ENCODE assay signal across 16 cellular contexts in genomic region chr11:93143800-93144199, GRCh38. TPM values are rescaled to one million over a fixed set of nuclear protein-coding genes. Genes with fewer than 3 reads are reported as not detected.
A peak's percentile ranks its signal among the peaks of the same experiment; 100 is the strongest.
DNase-seq lines count a peak whose midpoint lies in the region; ATAC-seq, FAIRE-seq and TF ChIP-seq lines count a peak whose summit lies in the region.
"Had no signal": no experiment of that assay in that cellular context is flagged by ENCODE, and none has a peak within 500 bp of the region (broad histone marks: within the 10 kb centered on the region; RNA-seq: fewer than 3 reads in every experiment).

No MANE protein-coding gene starts in this region.

- RAD21 ChIA-PET in GM12878 (lab: Charles Lee; ENCODE audit: unreplicated experiment): no interaction called here

- no peak for TF ChIP-seq RAD21 in GM12878 (IDR thresholded peaks at IDR 0.05; ENCODE audit: insufficient read depth, low read depth, low read length)

- H3K36me3 ChIP-seq in GM12878 (ENCODE audit: control insufficient read depth in 2 of 2, insufficient read depth in 2 of 2, low read length in 1 of 2): no peaks in the 10 kb centered on the region

- H3K4me3 ChIP-seq in GM12878: no peak overlapping the region
- H3K4me3 ChIP-seq: mucosa of descending colon had no signal

- H3K9me3 ChIP-seq in GM12878 (replicated peaks; ENCODE audit: control insufficient read depth, insufficient read depth, low read length): no peaks in the 10 kb centered on the region
- H3K9me3 ChIP-seq: mucosa of descending colon had no signal

- DNase-seq in GM12878 (ENCODE audit: low read depth, low spot score) (no peak), kidney tubule cell (ENCODE audit: low spot score) (no peak), NCI-H1930 (lab: John Stamatoyannopoulos, UW) (no peak)
- DNase-seq in activated CD4-positive, alpha-beta memory T cell treated with anti-CD3 and anti-CD28 coated beads for 36 hours: no peak
- DNase-seq: activated effector memory CD4-positive, alpha-beta T cell treated with anti-CD3 and anti-CD28 coated beads, Interleukin-2, amount 50 U/mL, for 16 hours; cerebellar nuclear complex; H7; hypothalamus; left colon; mucosa of descending colon; T-helper 17 cell had no signal

- H3K27me3 Mint-ChIP-seq in activated CD4-positive, alpha-beta memory T cell treated with anti-CD3 and anti-CD28 coated beads for 36 hours: no peaks in the 10 kb centered on the region
- H3K27me3 Mint-ChIP-seq: T-helper 17 cell had no signal

- H3K27ac ChIP-seq in GM12878 (ENCODE audit: control insufficient read depth, insufficient read depth): no peak overlapping the region
- H3K27ac ChIP-seq: KMS-11 had no signal

- CTCF ChIA-PET in GM12878 (lab: Yijun Ruan, JAX): interaction anchor here (0.5 to 1.5 kb wide), 2 partner anchors 9 to 91 kb away, joined by 3 to 5 read pairs; no protein-coding TSS in a partner anchor
- CTCF ChIA-PET in activated CD4-positive, alpha-beta memory T cell treated with anti-CD3 and anti-CD28 coated beads for 36 hours (lab: Charles Lee): no interaction called here

- ATAC-seq in GM18511 (IDR thresholded peaks at IDR 0.05; ENCODE audit: unreplicated experiment): peak; percentile 90
- ATAC-seq in GM21390 (IDR thresholded peaks at IDR 0.05; ENCODE audit: unreplicated experiment): peak; percentile 88
- ATAC-seq in HG03103 (IDR thresholded peaks at IDR 0.05; ENCODE audit: low read depth, unreplicated experiment): peak; percentile 85
- 0 out of 3 replicates have a peak, but pooled peaks have one; percentile 17 for ATAC-seq in GM12878
- no peak for ATAC-seq in HG02588 (IDR thresholded peaks at IDR 0.05; ENCODE audit: unreplicated experiment)
- ATAC-seq: left colon, mucosa of descending colon, T-helper 17 cell had no signal

- TF ChIP-seq POLR2A in GM12878 (IDR thresholded peaks at IDR 0.05; ENCODE audit: low read depth, low read length): no peak

- no peaks in the 10 kb centered on the region for H3K4me1 Mint-ChIP-seq in activated CD4-positive, alpha-beta memory T cell treated with anti-CD3 and anti-CD28 coated beads for 36 hours (ENCODE audit: low read depth)
- H3K4me1 Mint-ChIP-seq: T-helper 17 cell had no signal

- peaks cover 4% of the 10 kb centered on the region for H3K36me3 Mint-ChIP-seq in activated CD4-positive, alpha-beta memory T cell treated with anti-CD3 and anti-CD28 coated beads for 36 hours

- no peaks in the 10 kb centered on the region for H4K20me1 ChIP-seq in GM12878 (ENCODE audit: control insufficient read depth, insufficient read depth)

- H3K27me3 ChIP-seq in GM12878 (replicated peaks in 1 of 2; ENCODE audit: control insufficient read depth in 2 of 2, insufficient read depth in 2 of 2, low read length in 1 of 2): no peaks in the 10 kb centered on the region

- no TSS peak for BruUV-seq in GM12878 (replicated peaks; lab: Mats Ljungman, UMichigan)

- no peaks in the 10 kb centered on the region for H3K79me2 ChIP-seq in GM12878 (ENCODE audit: control insufficient read depth, insufficient read depth, low read length)

- no peaks in the 10 kb centered on the region for H3K9me3 Mint-ChIP-seq in activated CD4-positive, alpha-beta memory T cell treated with anti-CD3 and anti-CD28 coated beads for 36 hours

- no peak overlapping the region for H3K27ac Mint-ChIP-seq in activated CD4-positive, alpha-beta memory T cell treated with anti-CD3 and anti-CD28 coated beads for 36 hours
- H3K27ac Mint-ChIP-seq: T-helper 17 cell had no signal

- H3K4me3 Mint-ChIP-seq in activated CD4-positive, alpha-beta memory T cell treated with anti-CD3 and anti-CD28 coated beads for 36 hours: no peak overlapping the region
- H3K4me3 Mint-ChIP-seq: T-helper 17 cell had no signal

- H3K9ac ChIP-seq in GM12878 (ENCODE audit: control insufficient read depth, insufficient read depth, low read length): no peak overlapping the region
- H3K9ac ChIP-seq: KMS-11 had no signal

- TF ChIP-seq CTCF in GM12878 (IDR thresholded peaks at IDR 0.05 in 2 of 3, conservative IDR thresholded peaks at IDR 0.05 in 1 of 3; ENCODE audit: control insufficient read depth in 2 of 3, extremely low read depth in 1 of 3, insufficient read depth in 1 of 3, low read depth in 3 of 3, low read length in 3 of 3): no peak

- H3K4me2 ChIP-seq in GM12878 (ENCODE audit: control insufficient read depth, insufficient read depth): no peak overlapping the region; the same call in none of the 2 replicates
- H3K4me2 ChIP-seq: KMS-11 had no signal

- POLR2A ChIA-PET in GM12878 (lab: Charles Lee): no interaction called here
- POLR2A ChIA-PET in activated CD4-positive, alpha-beta memory T cell treated with anti-CD3 and anti-CD28 coated beads for 36 hours (lab: Charles Lee): no interaction called here

- FAIRE-seq in GM12878 (lab: Jason Lieb, UNC): no peak

- intact Hi-C loops in GM12878 (cut with micrococcal nuclease; ENCODE audit: unreplicated experiment): no loop called here
- intact Hi-C loops in activated CD4-positive, alpha-beta memory T cell treated with anti-CD3 and anti-CD28 coated beads for 36 hours (cut with micrococcal nuclease): no loop called here

- no peak overlapping the region for H2AFZ ChIP-seq in GM12878 (ENCODE audit: control insufficient read depth, low read depth, low read length)

- TF ChIP-seq EP300 in GM12878 (IDR thresholded peaks at IDR 0.05; ENCODE audit: borderline replicate concordance in 1 of 2, control insufficient read depth in 1 of 2, low read depth in 2 of 2, low read length in 2 of 2): no peak

- in situ Hi-C loops in GM12878 (cut with MboI): no loop called here

- SMC1A ChIA-PET in GM12878 (lab: Charles Lee; ENCODE audit: uncharacterized antibody, unreplicated experiment): interaction anchor here (1.2 to 1.7 kb wide), 3 partner anchors 9 to 26 kb away, joined by 3 to 6 read pairs (median 5); no protein-coding TSS in a partner anchor

- peaks cover 3% of the 10 kb centered on the region; the same call in 1 of the 2 replicates for H3K4me1 ChIP-seq in GM12878 (ENCODE audit: control insufficient read depth, insufficient read depth, low read length)

TF ChIP-seq in GM12878, 131 proteins besides CTCF, POLR2A, EP300 and RAD21:
- no peak for TF ChIP-seq KLF5 (IDR thresholded peaks at IDR 0.05; ENCODE audit: partially characterized antibody)
- no peak for TF ChIP-seq NR2C2 (IDR thresholded peaks at IDR 0.05; ENCODE audit: borderline replicate concordance, control insufficient read depth, insufficient read length, low read depth)
- peak; percentile 72 for TF ChIP-seq JUNB (IDR thresholded peaks at IDR 0.05)
- peak; percentile 66 for TF ChIP-seq RUNX3 (IDR thresholded peaks at IDR 0.05; ENCODE audit: low read length)
- TF ChIP-seq, protein P1, sequence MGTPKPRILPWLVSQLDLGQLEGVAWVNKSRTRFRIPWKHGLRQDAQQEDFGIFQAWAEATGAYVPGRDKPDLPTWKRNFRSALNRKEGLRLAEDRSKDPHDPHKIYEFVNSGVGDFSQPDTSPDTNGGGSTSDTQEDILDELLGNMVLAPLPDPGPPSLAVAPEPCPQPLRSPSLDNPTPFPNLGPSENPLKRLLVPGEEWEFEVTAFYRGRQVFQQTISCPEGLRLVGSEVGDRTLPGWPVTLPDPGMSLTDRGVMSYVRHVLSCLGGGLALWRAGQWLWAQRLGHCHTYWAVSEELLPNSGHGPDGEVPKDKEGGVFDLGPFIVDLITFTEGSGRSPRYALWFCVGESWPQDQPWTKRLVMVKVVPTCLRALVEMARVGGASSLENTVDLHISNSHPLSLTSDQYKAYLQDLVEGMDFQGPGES (IDR thresholded peaks at IDR 0.05): no peak

RNA-seq across cellular contexts. Expression of gene SLC36A4, which starts 54.0 kb away (rescaled TPM):
- 35.3 and 36.0 TPM in 2 replicates for total RNA-seq in GM12878 (2013; cell fraction: nucleolus; rRNA removed)
- total RNA-seq in GM12878 (2014; rRNA removed) (5.1 and 6.8 TPM in 2 replicates), GM12878 (2014; rRNA removed; fragmentation: Illumina TruSeq; extraction: Trizol) (3.3 and 4.4 TPM in 2 replicates), GM12878 (2021) (6.1 and 7.2 TPM in 2 replicates)
- polyA plus RNA-seq in GM12878 (2011; ENCODE audit: low read depth): 4.5 TPM
- polyA plus RNA-seq in GM12878 (2011; rRNA removed) (11.7 and 22.0 TPM in 2 replicates), GM12878 (2014; fragmentation: Illumina TruSeq; extraction: Trizol) (5.2 and 7.7 TPM in 2 replicates), GM12878 (2014; fragmentation: Nextera tagmentation; extraction: Ambion mirVana) (1 to 10 TPM; 1.4 to 2.0 TPM), GM12878 (2014; rRNA removed) (2.8 and 5.2 TPM in 2 replicates), GM12878 (2016; fragmentation: Nextera tagmentation; extraction: Ambion mirVana) (10 to 100 TPM in 1 of 2 experiments, 1 to 10 TPM in 1; 8.9 to 12.5 TPM)
- polyA plus RNA-seq in GM12878 (2011; cell fraction: cytosol; rRNA removed): 5.3 and 6.9 TPM in 2 replicates
- 10.0 and 12.4 TPM in 2 replicates for polyA plus RNA-seq in GM12878 (2011; cell fraction: nucleus; rRNA removed)
- polyA plus RNA-seq in GM12878 (2012): 3.8 and 6.3 TPM in 2 replicates
- 13.3 and 19.7 TPM in 2 replicates for polyA minus RNA-seq in GM12878 (2011; rRNA and poly(A)+ RNA removed)
- 3.8 and 3.9 TPM in 2 replicates for polyA minus RNA-seq in GM12878 (2011; cell fraction: cytosol; rRNA and poly(A)+ RNA removed)
- 10.2 and 19.0 TPM in 2 replicates for polyA minus RNA-seq in GM12878 (2011; cell fraction: nucleus; rRNA and poly(A)+ RNA removed)
- total RNA-seq in activated CD4-positive, alpha-beta memory T cell treated with anti-CD3 and anti-CD28 coated beads for 36 hours: 10 to 100 TPM; 13.9 to 14.0 TPM
